In the genomic region with DNA sequence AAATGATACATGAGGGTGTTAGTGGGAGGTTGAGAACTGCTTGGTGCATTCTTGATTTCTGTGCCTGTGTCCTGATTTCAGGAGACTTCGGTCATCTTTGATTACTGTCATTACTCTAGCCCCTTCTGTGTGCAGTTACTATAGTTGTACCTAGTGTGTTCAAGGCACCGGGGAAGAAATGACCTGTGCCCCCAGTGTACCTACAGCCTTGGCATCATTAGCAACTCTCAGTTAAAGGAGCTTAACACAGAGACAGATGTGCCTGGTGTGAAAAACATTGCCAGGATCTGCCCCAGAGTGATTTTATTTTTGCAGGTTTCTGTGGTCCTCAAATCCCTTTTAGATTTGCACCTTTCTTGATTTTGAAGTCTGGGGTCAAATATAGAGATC, we compare ENCODE assay signal across 12 cellular contexts.
DNase-seq lines count a peak whose midpoint lies in the region; ATAC-seq and TF ChIP-seq lines count a peak whose summit lies in the region.
"Had no signal": no experiment of that assay in that cellular context is flagged by ENCODE, and none has a peak within 500 bp of the region (broad histone marks: within the 10 kb centered on the region; RNA-seq: fewer than 3 reads in every experiment).

No MANE protein-coding gene starts in this region.

- POLR2A ChIA-PET in SK-N-SH (lab: Yijun Ruan, JAX) = no interaction called here

- whole genome bisulfite sequencing in SK-N-SH (ENCODE audit: low lambda C conversion rate) = 94% methylated on average over 2 of the region's 2 CpGs

- TF ChIP-seq EP300 in SK-N-SH (IDR thresholded peaks at IDR 0.05; ENCODE audit: borderline replicate concordance in 1 of 2, low read depth in 1 of 2, low read length in 1 of 2) = no peak

- H4K20me1 ChIP-seq in SK-N-SH (ENCODE audit: insufficient read depth) (no peaks in the 10 kb centered on the region), OCI-LY1 (ENCODE audit: insufficient read depth, low read length) (no peaks in the 10 kb centered on the region)

- H3K9me3 ChIP-seq in SK-N-SH (peaks cover 5% of the 10 kb centered on the region; the same call in 1 of the 2 replicates), OCI-LY1 (ENCODE audit: low read length) (no peaks in the 10 kb centered on the region)
- H3K9me3 ChIP-seq: tibial nerve had no signal

- peaks cover 51% of the 10 kb centered on the region for H3K4me1 Mint-ChIP-seq in progenitor cell of endocrine pancreas (ENCODE audit: low read depth)

- H3F3A ChIP-seq in SK-N-SH (replicated peaks; ENCODE audit: insufficient read depth) = peaks cover 10% of the 10 kb centered on the region
- H3F3A ChIP-seq in OCI-LY1 (ENCODE audit: insufficient read depth, low read length) = no peaks in the 10 kb centered on the region

- CTCF ChIA-PET in SK-N-SH (lab: Yijun Ruan, JAX) = interaction anchor here (1.2 kb wide), 1 partner anchor 282 kb away, joined by 3 read pairs; no protein-coding TSS in a partner anchor

- H3K9ac ChIP-seq in SK-N-SH (no peak overlapping the region), OCI-LY1 (ENCODE audit: low read length) (peak overlapping the region; percentile 64)

- H2AFZ ChIP-seq in SK-N-SH (ENCODE audit: low read depth) (no peak overlapping the region), OCI-LY1 (ENCODE audit: low read length) (no peak overlapping the region)

- peaks cover 3% of the 10 kb centered on the region for H3K36me3 Mint-ChIP-seq in progenitor cell of endocrine pancreas (ENCODE audit: insufficient read depth)

- peak overlapping the region; percentile 90 for H3K27ac Mint-ChIP-seq in progenitor cell of endocrine pancreas

- H3K4me3 ChIP-seq in SK-N-SH (ENCODE audit: low read depth in 2 of 2, low read length in 1 of 2) (no peak overlapping the region), OCI-LY1 (ENCODE audit: low read depth, low read length, poor library complexity, severe bottlenecking) (peak overlapping the region; percentile 26), coronary artery (peak overlapping the region; percentile 54)
- H3K4me3 ChIP-seq: tibial nerve had no signal

- no peak for ATAC-seq in SK-N-SH treated with all-trans-retinoic acid at 6 μM for 48 hours

- TF ChIP-seq RAD21 in SK-N-SH (IDR thresholded peaks at IDR 0.05; ENCODE audit: low read length) = no peak

- peaks cover 8 to 9% of the 10 kb centered on the region in 2 experiments; a peak in 3 of 4 replicates for H3K4me1 ChIP-seq in SK-N-SH (ENCODE audit: control insufficient read depth in 1 of 2, insufficient read depth in 2 of 2, low read depth in 1 of 2, low read length in 1 of 2)
- H3K4me1 ChIP-seq in OCI-LY1 (ENCODE audit: insufficient read depth, low read length, severe bottlenecking) = peaks cover 100% of the 10 kb centered on the region

- TF ChIP-seq CTCF in SK-N-SH (IDR thresholded peaks at IDR 0.05) = no peak
- TF ChIP-seq CTCF in OCI-LY1 (IDR thresholded peaks at IDR 0.05; ENCODE audit: low read length) = no peak
- no peak for TF ChIP-seq CTCF in coronary artery (IDR thresholded peaks at IDR 0.05)
- TF ChIP-seq CTCF in progenitor cell of endocrine pancreas (IDR thresholded peaks at IDR 0.05; ENCODE audit: unreplicated experiment) = no peak

- no peak overlapping the region for H3K4me3 Mint-ChIP-seq in progenitor cell of endocrine pancreas (ENCODE audit: low read depth)

- H3K36me3 ChIP-seq in SK-N-SH (replicated peaks in 1 of 2; ENCODE audit: control insufficient read depth in 1 of 2, insufficient read depth in 2 of 2, low read length in 1 of 2) = peaks cover 18 to 27% of the 10 kb centered on the region in 2 experiments
- peaks cover 15% of the 10 kb centered on the region; the same call in 1 of the 2 replicates for H3K36me3 ChIP-seq in OCI-LY1 (ENCODE audit: insufficient read depth, low read length)
- H3K36me3 ChIP-seq: tibial nerve had no signal

- H3K27me3 ChIP-seq in SK-N-SH (ENCODE audit: insufficient read depth) (no peaks in the 10 kb centered on the region), OCI-LY1 (ENCODE audit: insufficient read depth, low read length) (no peaks in the 10 kb centered on the region)
- H3K27me3 ChIP-seq: tibial nerve had no signal

- H3K9me2 ChIP-seq in SK-N-SH (no peaks in the 10 kb centered on the region), OCI-LY1 (ENCODE audit: low read depth, low read length) (no peaks in the 10 kb centered on the region)

- H3K79me2 ChIP-seq in SK-N-SH (ENCODE audit: insufficient read depth) (peaks cover 28% of the 10 kb centered on the region), OCI-LY1 (ENCODE audit: insufficient read depth, low read length) (peaks cover 22% of the 10 kb centered on the region; the same call in 1 of the 2 replicates)

- no peaks in the 10 kb centered on the region for H3K27me3 Mint-ChIP-seq in progenitor cell of endocrine pancreas

- DNase-seq in SK-N-SH (no peak), coronary artery (ENCODE audit: low spot score) (no peak), progenitor cell of endocrine pancreas (ENCODE audit: low spot score, unreplicated experiment) (no peak), D341Med (ENCODE audit: low spot score) (no peak), Ammon's horn (ENCODE audit: low spot score) (no peak), inferior parietal cortex (ENCODE audit: extremely low spot score) (no peak)
- DNase-seq: activated CD4-positive, alpha-beta T cell treated with anti-CD3 and anti-CD28 coated beads, Interleukin-2, amount 50 U/mL, for 4 hours; NCI-H1436 treated with DMSO at 0.1 percent for 48 hours; retina had no signal

- no peaks in the 10 kb centered on the region for H3K9me3 Mint-ChIP-seq in progenitor cell of endocrine pancreas (ENCODE audit: low read depth)

- H3K4me2 ChIP-seq in SK-N-SH (peak overlapping the region; percentile 25; the same call in 1 of the 2 replicates), OCI-LY1 (ENCODE audit: low read length) (peak overlapping the region; percentile 58)

- H3K27ac ChIP-seq in SK-N-SH (ENCODE audit: low read depth in 2 of 2, low read length in 1 of 2) = no peak overlapping the region
- H3K27ac ChIP-seq in OCI-LY1 (ENCODE audit: low read depth, low read length, poor library complexity, severe bottlenecking) = peak overlapping the region; percentile 98
- peak overlapping the region in 1 of 2 donors; percentile 78 for H3K27ac ChIP-seq in coronary artery
- H3K27ac ChIP-seq: tibial nerve had no signal

TF ChIP-seq in SK-N-SH, 30 proteins besides CTCF, POLR2A, EP300 and RAD21 (continues in another document):
- TF ChIP-seq FOXJ3 (CRISPR knock-in tag; IDR thresholded peaks at IDR 0.05) (no peak), CHD2 (IDR thresholded peaks at IDR 0.05; ENCODE audit: low read length, partially characterized antibody) (no peak), EZH2phosphoT487 (IDR thresholded peaks at IDR 0.05; ENCODE audit: borderline replicate concordance, low read depth) (no peak), MAX (IDR thresholded peaks at IDR 0.05; ENCODE audit: low read depth) (no peak), TEAD4 (IDR thresholded peaks at IDR 0.05; ENCODE audit: borderline replicate concordance, insufficient read depth) (no peak), RCOR1 (IDR thresholded peaks at IDR 0.05; ENCODE audit: low read length) (no peak), JUND (IDR thresholded peaks at IDR 0.05) (no peak), IRF3 (IDR thresholded peaks at IDR 0.05; ENCODE audit: low read depth, low read length) (no peak), MXI1 (IDR thresholded peaks at IDR 0.05; ENCODE audit: low read depth, low read length) (no peak), POLR2AphosphoS5 (IDR thresholded peaks at IDR 0.05; ENCODE audit: low read depth, low read length) (no peak), FOXM1 (IDR thresholded peaks at IDR 0.05; ENCODE audit: low read depth) (no peak), NFIC (IDR thresholded peaks at IDR 0.05; ENCODE audit: borderline replicate concordance) (no peak)

TF ChIP-seq in SK-N-SH treated with all-trans-retinoic acid at 6 μM for 48 hours, 23 proteins besides CTCF, POLR2A, EP300 and RAD21 (continues in another document):
- TF ChIP-seq ARNTL (CRISPR knock-in tag; IDR thresholded peaks at IDR 0.05; ENCODE audit: borderline replicate concordance, low read depth) = no peak
- TF ChIP-seq ZFP3 (CRISPR knock-in tag; IDR thresholded peaks at IDR 0.05) = no peak
- TF ChIP-seq PATZ1 (CRISPR knock-in tag; IDR thresholded peaks at IDR 0.05; ENCODE audit: borderline replicate concordance) = no peak
- TF ChIP-seq ISL1 (CRISPR knock-in tag; IDR thresholded peaks at IDR 0.05) = no peak
- TF ChIP-seq, protein P1, sequence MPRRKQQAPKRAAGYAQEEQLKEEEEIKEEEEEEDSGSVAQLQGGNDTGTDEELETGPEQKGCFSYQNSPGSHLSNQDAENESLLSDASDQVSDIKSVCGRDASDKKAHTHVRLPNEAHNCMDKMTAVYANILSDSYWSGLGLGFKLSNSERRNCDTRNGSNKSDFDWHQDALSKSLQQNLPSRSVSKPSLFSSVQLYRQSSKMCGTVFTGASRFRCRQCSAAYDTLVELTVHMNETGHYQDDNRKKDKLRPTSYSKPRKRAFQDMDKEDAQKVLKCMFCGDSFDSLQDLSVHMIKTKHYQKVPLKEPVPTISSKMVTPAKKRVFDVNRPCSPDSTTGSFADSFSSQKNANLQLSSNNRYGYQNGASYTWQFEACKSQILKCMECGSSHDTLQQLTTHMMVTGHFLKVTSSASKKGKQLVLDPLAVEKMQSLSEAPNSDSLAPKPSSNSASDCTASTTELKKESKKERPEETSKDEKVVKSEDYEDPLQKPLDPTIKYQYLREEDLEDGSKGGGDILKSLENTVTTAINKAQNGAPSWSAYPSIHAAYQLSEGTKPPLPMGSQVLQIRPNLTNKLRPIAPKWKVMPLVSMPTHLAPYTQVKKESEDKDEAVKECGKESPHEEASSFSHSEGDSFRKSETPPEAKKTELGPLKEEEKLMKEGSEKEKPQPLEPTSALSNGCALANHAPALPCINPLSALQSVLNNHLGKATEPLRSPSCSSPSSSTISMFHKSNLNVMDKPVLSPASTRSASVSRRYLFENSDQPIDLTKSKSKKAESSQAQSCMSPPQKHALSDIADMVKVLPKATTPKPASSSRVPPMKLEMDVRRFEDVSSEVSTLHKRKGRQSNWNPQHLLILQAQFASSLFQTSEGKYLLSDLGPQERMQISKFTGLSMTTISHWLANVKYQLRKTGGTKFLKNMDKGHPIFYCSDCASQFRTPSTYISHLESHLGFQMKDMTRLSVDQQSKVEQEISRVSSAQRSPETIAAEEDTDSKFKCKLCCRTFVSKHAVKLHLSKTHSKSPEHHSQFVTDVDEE (CRISPR knock-in tag; IDR thresholded peaks at IDR 0.05) = no peak
- no peak for TF ChIP-seq GLIS3 (CRISPR knock-in tag; IDR thresholded peaks at IDR 0.05)

Comparison
In these comparisons a context has a peak if more than half of its experiments do, and no peak if none do; other contexts are left out.
1. H3K4me3 ChIP-seq: peak in OCI-LY1 (single experiment) and coronary artery (single experiment); none in SK-N-SH (0 of 2).